ENCODE assay signal across 18 cellular contexts in the genomic region with DNA sequence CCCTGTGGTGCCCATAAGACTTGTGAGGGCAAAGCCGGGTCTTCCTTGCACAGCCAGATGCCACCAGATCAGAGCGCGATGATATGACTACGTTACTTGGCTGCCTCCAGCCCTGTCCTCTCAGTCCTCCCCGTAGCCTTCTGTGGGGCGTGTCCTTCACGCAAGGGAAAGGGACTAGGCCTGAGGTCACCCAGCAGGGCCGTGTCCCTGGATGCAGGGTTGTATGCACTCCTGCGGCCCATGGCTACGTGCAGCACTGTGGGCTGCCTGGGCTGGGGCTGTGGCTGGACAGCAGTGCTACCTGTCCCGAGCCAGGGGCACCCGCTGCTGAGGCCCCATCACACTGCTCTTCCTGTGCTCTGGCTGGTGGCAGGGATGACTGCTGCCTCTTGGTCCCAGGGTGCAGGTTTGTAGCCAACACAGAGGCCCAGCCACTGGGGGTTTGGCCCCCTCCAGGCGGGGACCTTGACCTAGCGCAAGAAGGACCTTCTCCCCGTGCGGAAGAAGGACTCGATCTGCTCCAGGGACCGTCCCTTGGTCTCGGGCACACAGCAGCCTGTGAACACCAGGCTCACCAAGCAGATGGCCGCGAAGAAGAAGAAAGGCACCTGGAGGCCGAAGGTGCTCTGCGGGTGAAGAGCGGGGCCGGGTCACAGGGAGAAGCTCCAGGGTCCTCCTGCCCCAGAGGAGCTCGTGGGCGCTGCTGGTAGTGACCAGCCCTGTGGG. TPM values are rescaled to one million over a fixed set of nuclear protein-coding genes. Genes with fewer than 3 reads are reported as not detected.
DNase-seq lines count a peak whose midpoint lies in the region; ATAC-seq, FAIRE-seq and TF ChIP-seq lines count a peak whose summit lies in the region.
"Had no signal": no experiment of that assay in that cellular context is flagged by ENCODE, and none has a peak within 500 bp of the region (broad histone marks: within the 10 kb centered on the region; RNA-seq: fewer than 3 reads in every experiment).

No MANE protein-coding gene starts in this region.

- 70% methylated on average over 27 of the region's 27 CpGs; no CpG with 5 or more reads in 1 of the 2 donors for WGBS in transverse colon (ENCODE audit: low coverage in 1 of 2), 2 donors

- no peak for FAIRE-seq in H54 (lab: Jason Lieb, UNC)
- FAIRE-seq: G401.6 had no signal

- ATAC-seq in RWPE2 (ENCODE audit: low read depth) (no peak), mucosa of descending colon (peak; percentile 57)

- in situ Hi-C loops in transverse colon (cut with MboI; ENCODE audit: low pct_ligation_motif_present in 1 of 4, low pct_unique_long_range_greater_than_20kb in 1 of 4, low sequenced_read_pairs in 3 of 4) = no loop called here

- no peak for DNase-seq in H54 (ENCODE audit: insufficient read length, low spot score)
- DNase-seq in RWPE2 (ENCODE audit: low spot score) = peak; percentile 54
- DNase-seq in mucosa of descending colon = peak in 1 of 3 donors; percentile 60
- DNase-seq in transverse colon = peak; percentile 55
- DNase-seq in foreskin melanocyte = no peak
- no peak for DNase-seq in midbrain (lab: John Stamatoyannopoulos, UW)
- no peak for DNase-seq in CD1c-positive myeloid dendritic cell (ENCODE audit: extremely low spot score)
- DNase-seq: DMS79 treated with DMSO at 0.1 percent for 48 hours, Karpas-422, NCI-H1417, NCI-H2029, NCI-H2171 treated with DMSO at 0.1 percent for 48 hours, NCI-H510A treated with DMSO at 0.1 percent for 48 hours, SW 1271 had no signal

- no peak overlapping the region for H3K27ac ChIP-seq in RWPE2 (ENCODE audit: poor library complexity, severe bottlenecking)
- peak overlapping the region in 1 of 4 donors; percentile 29 for H3K27ac ChIP-seq in transverse colon
- H3K27ac ChIP-seq: BLaER1 treated with 17β-estradiol and CSF1 and Interleukin-3, amounts not matched to agents 10 nM and 100 nM; SJSA1 had no signal

- H3K4me1 ChIP-seq in RWPE2 (ENCODE audit: insufficient read depth, poor library complexity, severe bottlenecking) = no peaks in the 10 kb centered on the region
- H3K4me1 ChIP-seq in mucosa of descending colon (ENCODE audit: low read depth) = peaks cover 22% of the 10 kb centered on the region
- peaks cover 0 to 25% (median 10%) of the 10 kb centered on the region in 4 donors for H3K4me1 ChIP-seq in transverse colon
- H3K4me1 ChIP-seq: SJSA1 had no signal

- TF ChIP-seq EP300 in transverse colon (IDR thresholded peaks at IDR 0.05; ENCODE audit: low read depth) = no peak

- TF ChIP-seq POLR2A in H54 (IDR thresholded peaks at IDR 0.05; ENCODE audit: low read depth, low read length) (0 out of 2 replicates have a peak, but pooled peaks have one; percentile 3), transverse colon (IDR thresholded peaks at IDR 0.05) (no peak)

- H3K27me3 ChIP-seq in RWPE2 (ENCODE audit: insufficient read depth, poor library complexity, severe bottlenecking) = no peaks in the 10 kb centered on the region
- no peaks in the 10 kb centered on the region for H3K27me3 ChIP-seq in transverse colon
- H3K27me3 ChIP-seq: BLaER1 treated with 17β-estradiol and CSF1 and Interleukin-3, amounts not matched to agents 10 nM and 100 nM; SJSA1 had no signal

- H3K9me3 ChIP-seq in RWPE2 (ENCODE audit: severe bottlenecking) (no peaks in the 10 kb centered on the region), mucosa of descending colon (no peaks in the 10 kb centered on the region), transverse colon (no peaks in the 10 kb centered on the region)
- H3K9me3 ChIP-seq: BLaER1 treated with 17β-estradiol and CSF1 and Interleukin-3, amounts not matched to agents 10 nM and 100 nM; SJSA1 had no signal

- peaks cover 13% of the 10 kb centered on the region for H3K36me3 ChIP-seq in RWPE2 (ENCODE audit: low read depth)
- no peaks in the 10 kb centered on the region for H3K36me3 ChIP-seq in mucosa of descending colon (ENCODE audit: low read depth)
- no peaks in the 10 kb centered on the region for H3K36me3 ChIP-seq in transverse colon

- intact Hi-C loops in mucosa of descending colon (cut with DNase I, micrococcal nuclease) (no loop called here), transverse colon (cut with DNase I; ENCODE audit: low total_unique reads) (no loop called here)

- H3K4me3 ChIP-seq in RWPE2 (ENCODE audit: severe bottlenecking) (no peak overlapping the region), mucosa of descending colon (no peak overlapping the region), transverse colon (no peak overlapping the region)
- H3K4me3 ChIP-seq: BLaER1 treated with 17β-estradiol and CSF1 and Interleukin-3, amounts not matched to agents 10 nM and 100 nM; SJSA1 had no signal

- TF ChIP-seq CTCF in RWPE2 (IDR thresholded peaks at IDR 0.05; ENCODE audit: poor library complexity, severe bottlenecking) (no peak), mucosa of descending colon (IDR thresholded peaks at IDR 0.05) (no peak), transverse colon (IDR thresholded peaks at IDR 0.05) (no peak)

RNA-seq across cellular contexts. Expression of gene SLC2A6, which starts 7.2 kb away (rescaled TPM):
- total RNA-seq in mucosa of descending colon = 1 to 10 TPM; 2.6 to 5.3 (median 2.8) TPM
- 10 to 100 TPM in 1 of 4 donors, 1 to 10 TPM in 2, under 1 TPM in 1; 0.96 to 20.1 (median 3.4) TPM for total RNA-seq in transverse colon

RNA-seq across cellular contexts. Expression of gene CACFD1, which starts 11.9 kb away (rescaled TPM):
- total RNA-seq in mucosa of descending colon (10 to 100 TPM; 42.7 to 84.2 (median 54.1) TPM), transverse colon (100 to 1,000 TPM in 1 of 4 donors, 10 to 100 TPM in 3; 44.6 to 153 (median 80.0) TPM)

RNA-seq across cellular contexts. Expression of gene ADAMTS13, which starts 49.5 kb away (rescaled TPM):
- total RNA-seq in mucosa of descending colon (1 to 10 TPM; 3.3 to 5.0 (median 3.6) TPM), transverse colon (10 to 100 TPM in 2 of 4 donors, 1 to 10 TPM in 2; 2.6 to 12.7 (median 7.2) TPM)
- total RNA-seq: RPMI7951 had no signal

RNA-seq across cellular contexts. Expression of gene MYMK, which starts 53.0 kb away (rescaled TPM):
- total RNA-seq in mucosa of descending colon (not detected), transverse colon (not detected)
- total RNA-seq: RPMI7951, SJSA1 had no signal

RNA-seq across cellular contexts. Expression of gene REXO4, which starts 53.9 kb away (rescaled TPM):
- total RNA-seq in mucosa of descending colon (10 to 100 TPM; 18.7 to 26.0 (median 20.1) TPM), transverse colon (10 to 100 TPM; 12.1 to 21.9 (median 16.0) TPM)

Comparison
In these comparisons a context has a peak if more than half of its experiments do, and no peak if none do; other contexts are left out.
1. DNase-seq: peak in RWPE2 (single experiment) and transverse colon (single experiment); none in H54 (single experiment), foreskin melanocyte (single experiment), midbrain (single experiment) and CD1c-positive myeloid dendritic cell (single experiment).